In the genomic region with DNA sequence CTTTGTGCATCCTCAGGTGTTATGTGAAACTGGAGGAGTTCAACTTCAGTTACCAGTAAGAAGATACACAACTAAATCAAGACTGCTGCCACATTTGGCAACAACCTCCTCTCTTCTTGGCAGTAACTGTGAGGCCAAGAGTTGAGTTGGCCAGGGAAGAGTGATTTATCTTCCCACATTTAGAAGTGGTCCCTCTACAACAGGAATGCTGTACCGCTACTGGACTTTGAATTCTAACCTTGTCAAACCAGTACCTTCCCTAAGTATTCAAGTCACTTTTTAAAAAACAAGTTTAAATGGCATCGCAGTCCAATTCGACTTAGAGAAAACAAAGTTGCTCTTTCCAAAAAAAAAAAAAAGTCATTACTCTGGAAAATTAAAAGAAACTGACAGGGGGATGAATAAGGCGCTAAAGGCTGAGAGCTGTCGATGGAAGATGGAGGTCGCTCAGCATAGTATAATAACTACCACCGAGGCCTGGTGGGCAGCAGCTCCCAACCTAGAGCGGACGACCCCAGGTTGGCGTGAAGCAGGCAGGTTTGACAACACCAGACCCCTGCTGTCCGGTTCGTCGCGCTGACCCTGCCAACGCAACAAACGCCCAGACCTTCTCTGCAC, we compare ENCODE assay signal across 8 cellular contexts. TPM values are rescaled to one million over a fixed set of nuclear protein-coding genes. Genes with fewer than 3 reads are reported as not detected.
A peak's percentile ranks its signal among the peaks of the same experiment; 100 is the strongest.
DNase-seq lines count a peak whose midpoint lies in the region; ATAC-seq and TF ChIP-seq lines count a peak whose summit lies in the region.

No MANE protein-coding gene starts in this region.

- peak; percentile 38 to 48 for ATAC-seq in right cardiac atrium
- ATAC-seq in GM18870 (IDR thresholded peaks at IDR 0.05; ENCODE audit: unreplicated experiment), result no peak
- ATAC-seq in GM18861 (IDR thresholded peaks at IDR 0.05; ENCODE audit: unreplicated experiment), result no peak

- no peak for TF ChIP-seq POLR2A in adrenal gland (IDR thresholded peaks at IDR 0.05)

- TF ChIP-seq CTCF in adrenal gland (IDR thresholded peaks at IDR 0.05) (no peak), retinal pigment epithelial cell (conservative IDR thresholded peaks at IDR 0.05; ENCODE audit: low read depth, low read length) (no peak)

- H3K36me3 ChIP-seq in HUES6 (ENCODE audit: control insufficient read depth, insufficient read depth, low read length), result no peaks in the 10 kb centered on the region
- H3K36me3 ChIP-seq in adrenal gland (replicated peaks in 1 of 2), result no peaks in the 10 kb centered on the region

- DNase-seq in DMS 273 (lab: John Stamatoyannopoulos, UW; ENCODE audit: unreplicated experiment) (peak; percentile 51), DMS 273 treated with DMSO at 0.1 percent for 48 hours (lab: John Stamatoyannopoulos, UW) (no peak), adrenal gland (peak in 5 of 7 donors; percentile 37 to 72 (median 46)), right cardiac atrium (no peak), retinal pigment epithelial cell (ENCODE audit: low read depth) (no peak)

- H3K27me3 ChIP-seq in HUES6 (ENCODE audit: control insufficient read depth, insufficient read depth, low read length) (no peaks in the 10 kb centered on the region), adrenal gland (no peaks in the 10 kb centered on the region), right cardiac atrium (ENCODE audit: control insufficient read depth, insufficient read depth) (no peaks in the 10 kb centered on the region)

- H3K4me3 ChIP-seq in HUES6 (ENCODE audit: low read depth, low read length) (peak overlapping the region; percentile 90), adrenal gland (peak overlapping the region; percentile 44 to 95 (median 63)), right cardiac atrium (ENCODE audit: low read length) (peak overlapping the region; percentile 61), retinal pigment epithelial cell (ENCODE audit: low read length) (peak overlapping the region; percentile 92)

- intact Hi-C loops in adrenal gland (cut with DNase I), result loop anchor here (10.0 kb wide), 2 partner anchors 49 to 51 kb away; no protein-coding TSS in a partner anchor
- intact Hi-C loops in right cardiac atrium (cut with DNase I), result loop anchor here in 3 of 4 donors (5.0 to 10.0 kb wide), 3 partner anchors 54 to 61 kb away; no protein-coding TSS in a partner anchor

- H3K27ac ChIP-seq in HUES6 (ENCODE audit: low read depth, low read length) (peak overlapping the region; percentile 72; the same call in 1 of the 2 replicates), adrenal gland (peak overlapping the region; percentile 19 to 96 (median 90)), right cardiac atrium (ENCODE audit: low read length) (peak overlapping the region; percentile 98)

- H3K4me1 ChIP-seq in HUES6 (ENCODE audit: control insufficient read depth, insufficient read depth, low read length), result peaks cover 62% of the 10 kb centered on the region
- H3K4me1 ChIP-seq in adrenal gland (replicated peaks in 1 of 2), result peaks cover 41 to 74% of the 10 kb centered on the region in 2 donors
- H3K4me1 ChIP-seq in right cardiac atrium (ENCODE audit: control insufficient read depth, insufficient read depth, low read length), result peaks cover 3% of the 10 kb centered on the region

- H3K9me3 ChIP-seq in HUES6 (ENCODE audit: control insufficient read depth, insufficient read depth, low read depth, low read length) (no peaks in the 10 kb centered on the region), adrenal gland (replicated peaks in 1 of 3) (no peaks in the 10 kb centered on the region), right cardiac atrium (ENCODE audit: control insufficient read depth, low read length) (no peaks in the 10 kb centered on the region)

- peak overlapping the region; percentile 91 for H3K9ac ChIP-seq in HUES6 (ENCODE audit: low read length)

- 1 to 3% (median 3%) methylated on average over 10 to 16 of the region's 16 CpGs for WGBS in adrenal gland, 4 donors
- 2% methylated on average over 16 of the region's 16 CpGs for WGBS in right cardiac atrium

RNA-seq across cellular contexts. Expression of a gene that starts 1.0 kb away (rescaled TPM):
- 10 to 100 TPM; 27.3 to 79.7 (median 45.0) TPM for total RNA-seq in adrenal gland
- polyA plus RNA-seq in adrenal gland, result 10 to 100 TPM; 15.4 to 36.4 (median 16.7) TPM
- 10 to 100 TPM; 39.3 to 50.0 (median 43.5) TPM for total RNA-seq in right cardiac atrium
- polyA plus RNA-seq in right cardiac atrium, result 18.7 TPM

Comparison
In these comparisons a context has a peak if more than half of its experiments do, and no peak if none do; other contexts are left out.
1. DNase-seq: peak in DMS 273 (single experiment) and adrenal gland (5 of 7); none in DMS 273 treated with DMSO at 0.1 percent for 48 hours (single experiment), right cardiac atrium (0 of 3) and retinal pigment epithelial cell (single experiment).
2. ATAC-seq: peak in right cardiac atrium (2 of 2); none in GM18870 (single experiment) and GM18861 (single experiment).
3. Peak in every context shown above with its lines, with median percentiles within 50 percentile points of each other: H3K27ac ChIP-seq and H3K4me3 ChIP-seq.